ENCODE assay signal across 19 cellular contexts in genomic region chr13:37132211-37132610, GRCh38. TPM values are rescaled to one million over a fixed set of nuclear protein-coding genes. Genes with fewer than 3 reads are reported as not detected.
DNase-seq lines count a peak whose midpoint lies in the region; ATAC-seq, FAIRE-seq and TF ChIP-seq lines count a peak whose summit lies in the region.
"Had no signal": no experiment of that assay in that cellular context is flagged by ENCODE, and none has a peak within 500 bp of the region (broad histone marks: within the 10 kb centered on the region; RNA-seq: fewer than 3 reads in every experiment).

No MANE protein-coding gene starts in this region.

- H3K4me3 ChIP-seq in HEK293 (ENCODE audit: low read depth, low read length) = no peak overlapping the region
- H3K4me3 ChIP-seq in endothelial cell of umbilical vein (replicated peaks in 1 of 3; ENCODE audit: insufficient read depth in 1 of 3, low read depth in 1 of 3, low read length in 3 of 3) = no peak overlapping the region
- no peak overlapping the region for H3K4me3 ChIP-seq in osteoblast (ENCODE audit: insufficient read depth, low read length)
- H3K4me3 ChIP-seq: BLaER1, HAP-1 had no signal

- no peak for ATAC-seq in GM18505 (IDR thresholded peaks at IDR 0.05; ENCODE audit: unreplicated experiment)

- H3K9me3 Mint-ChIP-seq in activated T-cell treated with anti-CD3 and anti-CD28 coated beads, Interleukin-2, amount 50 U/mL, for 24 hours = no peaks in the 10 kb centered on the region
- H3K9me3 Mint-ChIP-seq: CD8-positive, alpha-beta memory T cell had no signal

- no peak overlapping the region for H3K27ac Mint-ChIP-seq in activated T-cell treated with anti-CD3 and anti-CD28 coated beads, Interleukin-2, amount 50 U/mL, for 24 hours
- H3K27ac Mint-ChIP-seq: CD8-positive, alpha-beta memory T cell had no signal

- dilution Hi-C loops in endothelial cell of umbilical vein (cut with MboI; ENCODE audit: extremely low pct_ligation_motif_present, low sequenced_read_pairs) = no loop called here

- FAIRE-seq in endothelial cell of umbilical vein (lab: Jason Lieb, UNC) = no peak
- FAIRE-seq: GM12892, GM19239, H1, HTR-8/SVneo had no signal

- peak; percentile 12 for DNase-seq in OCI-M1 (lab: John Stamatoyannopoulos, UW)
- no peak for DNase-seq in endothelial cell of umbilical vein (ENCODE audit: low read depth, low spot score)
- DNase-seq in osteoblast (ENCODE audit: insufficient read length, low spot score, missing footprints) = no peak
- DNase-seq in HuH-7.5 (ENCODE audit: low spot score) = no peak
- no peak for DNase-seq in activated T-cell treated with anti-CD3 and anti-CD28 coated beads, Interleukin-2, amount 50 U/mL, for 24 hours
- DNase-seq: 8988T; AML-193; Caco-2; CD8-positive, alpha-beta memory T cell; DND-41; GDM1 had no signal

- H3K9ac ChIP-seq in endothelial cell of umbilical vein (replicated peaks; ENCODE audit: extremely low read depth, insufficient read depth, low read length) = no peak overlapping the region
- H3K9ac ChIP-seq: BLaER1 had no signal

- H3K27me3 ChIP-seq in endothelial cell of umbilical vein (ENCODE audit: control insufficient read depth in 2 of 2, insufficient read depth in 2 of 2, low read length in 2 of 2) (no peaks in the 10 kb centered on the region), osteoblast (ENCODE audit: insufficient read depth, low read length) (no peaks in the 10 kb centered on the region)
- H3K27me3 ChIP-seq: BLaER1 had no signal

- H3K27ac ChIP-seq in HEK293 (ENCODE audit: extremely low read depth, low read depth, low read length) (no peak overlapping the region), endothelial cell of umbilical vein (ENCODE audit: insufficient read depth, low read depth, low read length) (no peak overlapping the region), osteoblast (ENCODE audit: low read depth, low read length) (peak overlapping the region; percentile 26)
- H3K27ac ChIP-seq: BLaER1 had no signal

- POLR2A ChIA-PET in HEK293 (lab: Yijun Ruan, JAX) (no interaction called here), endothelial cell of umbilical vein (lab: Charles Lee) (no interaction called here)

- no peak for TF ChIP-seq CTCF in HEK293 (tag by site-specific recombination; IDR thresholded peaks at IDR 0.05)
- TF ChIP-seq CTCF in endothelial cell of umbilical vein (IDR thresholded peaks at IDR 0.05; ENCODE audit: extremely low read depth in 1 of 2, insufficient read depth in 1 of 2, low read depth in 1 of 2, low read length in 2 of 2) = no peak
- no peak for TF ChIP-seq CTCF in osteoblast (IDR thresholded peaks at IDR 0.05; ENCODE audit: extremely low read depth, low read depth, low read length)

- H4K20me1 ChIP-seq in endothelial cell of umbilical vein (replicated peaks; ENCODE audit: control insufficient read depth, extremely low read depth, insufficient read depth, low read length) (no peaks in the 10 kb centered on the region), osteoblast (ENCODE audit: insufficient read depth, low read length) (no peaks in the 10 kb centered on the region)
- H4K20me1 ChIP-seq: BLaER1 had no signal

- BruUV-seq in endothelial cell of umbilical vein (replicated peaks; lab: Mats Ljungman, UMichigan) = no TSS peak

- H3K9me1 ChIP-seq in endothelial cell of umbilical vein (replicated peaks; ENCODE audit: control insufficient read depth, extremely low read depth, insufficient read depth, low read length) = no peaks in the 10 kb centered on the region

- H3K9me3 ChIP-seq in HEK293 (ENCODE audit: control insufficient read depth, insufficient read depth, low read depth, low read length) (no peaks in the 10 kb centered on the region), endothelial cell of umbilical vein (replicated peaks; ENCODE audit: control insufficient read depth, insufficient read depth, low read length) (no peaks in the 10 kb centered on the region), osteoblast (ENCODE audit: low read depth, low read length) (no peaks in the 10 kb centered on the region)
- H3K9me3 ChIP-seq: BLaER1, Caco-2, HAP-1 had no signal

- no peaks in the 10 kb centered on the region for H3K27me3 Mint-ChIP-seq in activated T-cell treated with anti-CD3 and anti-CD28 coated beads, Interleukin-2, amount 50 U/mL, for 24 hours

- TF ChIP-seq POLR2A in endothelial cell of umbilical vein (IDR thresholded peaks at IDR 0.05; ENCODE audit: low read depth, low read length) = no peak
- no peak for TF ChIP-seq POLR2A in GM18505 (IDR thresholded peaks at IDR 0.05; ENCODE audit: borderline replicate concordance, extremely low read depth, insufficient read depth, insufficient read length)

- H3K4me1 ChIP-seq in HEK293 (ENCODE audit: control insufficient read depth, insufficient read depth, low read length) = peaks cover 16% of the 10 kb centered on the region
- H3K4me1 ChIP-seq in endothelial cell of umbilical vein (ENCODE audit: control insufficient read depth, extremely low read depth, insufficient read depth, low read length) = peaks cover 65% of the 10 kb centered on the region
- peaks cover 29% of the 10 kb centered on the region for H3K4me1 ChIP-seq in osteoblast (ENCODE audit: insufficient read depth, low read length)
- H3K4me1 ChIP-seq: BLaER1, HAP-1 had no signal

- H3K4me2 ChIP-seq in endothelial cell of umbilical vein (ENCODE audit: insufficient read depth, low read length) (no peak overlapping the region), osteoblast (ENCODE audit: insufficient read depth, low read length) (no peak overlapping the region)
- H3K4me2 ChIP-seq: BLaER1 had no signal

- intact Hi-C loops in endothelial cell of umbilical vein (cut with micrococcal nuclease) = no loop called here

- no peak overlapping the region for H3K4me3 Mint-ChIP-seq in activated T-cell treated with anti-CD3 and anti-CD28 coated beads, Interleukin-2, amount 50 U/mL, for 24 hours
- H3K4me3 Mint-ChIP-seq: CD8-positive, alpha-beta memory T cell had no signal

- no peaks in the 10 kb centered on the region for H3K4me1 Mint-ChIP-seq in activated T-cell treated with anti-CD3 and anti-CD28 coated beads, Interleukin-2, amount 50 U/mL, for 24 hours (ENCODE audit: low read depth)
- H3K4me1 Mint-ChIP-seq: CD8-positive, alpha-beta memory T cell had no signal

- H3K36me3 ChIP-seq in HEK293 (ENCODE audit: control insufficient read depth in 2 of 2, insufficient read depth in 1 of 2, low read length in 2 of 2) (no peaks in the 10 kb centered on the region), endothelial cell of umbilical vein (ENCODE audit: control insufficient read depth in 2 of 2, extremely low read depth in 1 of 2, insufficient read depth in 2 of 2, low read length in 2 of 2) (no peaks in the 10 kb centered on the region), osteoblast (ENCODE audit: insufficient read depth, low read length) (no peaks in the 10 kb centered on the region)
- H3K36me3 ChIP-seq: BLaER1, HAP-1 had no signal

- CTCF ChIA-PET in HEK293 (lab: Yijun Ruan, JAX) = interaction anchor here (0.6 kb wide), 1 partner anchor 39 kb away, joined by 3 read pairs; no protein-coding TSS in a partner anchor
- CTCF ChIA-PET in endothelial cell of umbilical vein (lab: Charles Lee) = interaction anchor here (0.7 kb wide), 1 partner anchor 82 kb away, joined by 3 read pairs; no protein-coding TSS in a partner anchor

- H3K36me3 Mint-ChIP-seq in activated T-cell treated with anti-CD3 and anti-CD28 coated beads, Interleukin-2, amount 50 U/mL, for 24 hours (ENCODE audit: low read depth) = no peaks in the 10 kb centered on the region
- H3K36me3 Mint-ChIP-seq: CD8-positive, alpha-beta memory T cell had no signal

- H3K79me2 ChIP-seq in endothelial cell of umbilical vein (ENCODE audit: control insufficient read depth, insufficient read depth, low read length) (no peaks in the 10 kb centered on the region), osteoblast (ENCODE audit: insufficient read depth, low read length) (no peaks in the 10 kb centered on the region)

- H2AFZ ChIP-seq in endothelial cell of umbilical vein (ENCODE audit: low read depth, low read length) (no peak overlapping the region), osteoblast (ENCODE audit: low read length) (no peak overlapping the region)

TF ChIP-seq in endothelial cell of umbilical vein, 7 proteins besides CTCF, POLR2A, EP300 and RAD21:
- TF ChIP-seq EZH2 (IDR thresholded peaks at IDR 0.05; ENCODE audit: borderline replicate concordance, low read depth, low read length, severe bottlenecking) (no peak), MAX (IDR thresholded peaks at IDR 0.05; ENCODE audit: insufficient read depth, insufficient read length) (no peak), FOS (IDR thresholded peaks at IDR 0.05; ENCODE audit: borderline replicate concordance, insufficient read depth, low read length) (no peak), JUN (IDR thresholded peaks at IDR 0.05; ENCODE audit: borderline replicate concordance, insufficient read depth, insufficient read length, low read depth) (no peak), POLR2AphosphoS5 (IDR thresholded peaks at IDR 0.05; ENCODE audit: insufficient read depth, low read depth, low read length) (no peak), GATA2 (IDR thresholded peaks at IDR 0.05; ENCODE audit: insufficient read depth, insufficient read length, low read depth, low read length) (peak; percentile 15), MYC (IDR thresholded peaks at IDR 0.05; ENCODE audit: low read depth, low read length) (no peak)

RNA-seq across cellular contexts. Expression of gene CSNK1A1L, which starts 26.7 kb away (rescaled TPM):
- total RNA-seq in endothelial cell of umbilical vein (not detected in 2 replicates), osteoblast (not detected in 2 replicates)
- polyA plus RNA-seq in endothelial cell of umbilical vein = not detected in 2 replicates
- not detected in 2 replicates for polyA plus RNA-seq in endothelial cell of umbilical vein (2011; cell fraction: cytosol; rRNA removed)
- polyA plus RNA-seq in endothelial cell of umbilical vein (2011; cell fraction: nucleus; rRNA removed) = not detected in 2 replicates
- polyA plus RNA-seq in endothelial cell of umbilical vein (2012) = not detected in 2 replicates
- polyA minus RNA-seq in endothelial cell of umbilical vein = not detected in 2 replicates
- polyA minus RNA-seq in endothelial cell of umbilical vein (2011; cell fraction: cytosol; rRNA and poly(A)+ RNA removed) = not detected
- polyA minus RNA-seq in endothelial cell of umbilical vein (2011; cell fraction: nucleus; rRNA and poly(A)+ RNA removed) = not detected in 2 replicates
- total RNA-seq: Caco-2; CD8-positive, alpha-beta memory T cell; H1 had no signal
- polyA plus RNA-seq: CD8-positive, alpha-beta memory T cell; H1 had no signal
